ENCODE assay signal across 8 cellular contexts in the genomic region with DNA sequence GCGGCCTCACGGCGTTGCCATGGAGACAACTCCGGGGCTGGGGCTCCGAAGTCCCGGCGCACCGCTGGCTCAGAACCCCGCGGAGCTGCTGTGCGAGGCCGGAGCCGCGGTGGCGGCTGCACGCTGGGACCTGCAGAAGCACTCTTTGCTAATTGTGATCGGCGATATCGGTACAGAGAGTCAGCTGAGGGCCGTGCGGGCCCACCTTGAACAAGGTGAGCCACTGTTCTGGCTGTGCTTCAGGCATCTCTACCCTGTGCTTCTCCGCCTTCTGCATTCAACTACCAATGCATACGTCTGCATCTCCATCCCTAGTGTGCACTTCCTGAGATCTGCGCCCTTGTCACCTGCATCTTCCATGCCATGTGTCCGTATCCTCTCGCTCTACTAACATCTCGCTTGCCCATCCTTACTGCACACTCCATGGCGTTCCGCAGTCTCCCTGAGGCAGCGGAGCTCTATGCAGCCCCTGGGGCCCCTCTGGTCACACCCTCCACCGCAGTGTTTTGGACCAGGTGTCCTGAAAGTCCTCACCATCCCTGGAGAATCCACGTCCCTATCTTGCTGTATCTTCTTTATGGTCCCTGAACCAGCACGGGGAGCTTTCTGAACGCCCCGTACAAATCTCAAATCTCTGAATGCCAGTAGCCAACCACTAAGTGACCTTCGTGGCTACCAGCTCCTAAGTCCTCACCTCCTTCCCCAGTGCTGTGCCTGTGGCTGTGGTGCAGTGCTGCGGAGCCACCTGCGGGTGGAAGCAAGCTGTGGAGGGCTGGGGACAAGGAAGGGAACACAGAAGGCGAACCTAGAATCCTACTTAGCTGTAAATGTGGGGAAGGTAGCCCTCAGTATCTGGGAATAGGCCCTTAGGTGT. TPM values are rescaled to one million over a fixed set of nuclear protein-coding genes. Genes with fewer than 3 reads are reported as not detected.
DNase-seq lines count a peak whose midpoint lies in the region; ATAC-seq and TF ChIP-seq lines count a peak whose summit lies in the region.

No MANE protein-coding gene starts in this region.

- peaks cover 37% of the 10 kb centered on the region for H3K4me1 ChIP-seq in SJSA1 (replicated peaks)

- no peak for TF ChIP-seq CTCF in coronary artery (IDR thresholded peaks at IDR 0.05)

- H3K27ac ChIP-seq in SJSA1 (no peak overlapping the region), coronary artery (peak overlapping the region in 1 of 2 donors; percentile 68)

- H3K27me3 ChIP-seq in SJSA1 (replicated peaks): no peaks in the 10 kb centered on the region

- H3K4me3 ChIP-seq in SJSA1: peak overlapping the region; percentile 45
- peak overlapping the region; percentile 74 for H3K4me3 ChIP-seq in coronary artery

- no peaks in the 10 kb centered on the region for H3K36me3 ChIP-seq in SJSA1

- no peaks in the 10 kb centered on the region for H3K9me3 ChIP-seq in SJSA1 (replicated peaks)

- DNase-seq in EL: peak; percentile 16
- peak in 1 of 2 experiments; percentile 18 for DNase-seq in SJSA1 (ENCODE audit: low read depth in 1 of 2, low spot score in 2 of 2)
- no peak for DNase-seq in coronary artery (ENCODE audit: low spot score)
- peak; percentile 56 for DNase-seq in myocyte (ENCODE audit: low read depth)
- DNase-seq in kidney glomerular epithelial cell (lab: John Stamatoyannopoulos, UW): no peak
- DNase-seq in central memory CD4-positive, alpha-beta T cell: no peak

- ATAC-seq in HG03103 (IDR thresholded peaks at IDR 0.05; ENCODE audit: low read depth, unreplicated experiment) (peak; percentile 21), GM21825 (IDR thresholded peaks at IDR 0.05; ENCODE audit: unreplicated experiment) (no peak)

RNA-seq across cellular contexts. Expression of gene MAP1A, which starts 6.2 kb away (rescaled TPM):
- total RNA-seq in SJSA1 (2014; rRNA removed; shearing (Covaris generic)): 37.3 and 58.7 TPM in 2 replicates
- total RNA-seq in myocyte: 332 and 364 TPM in 2 replicates
- polyA plus RNA-seq in myocyte (2012): 158 TPM

RNA-seq across cellular contexts. Expression of gene TP53BP1, which starts 18.3 kb away (rescaled TPM):
- 22.2 and 31.2 TPM in 2 replicates for total RNA-seq in SJSA1 (2014; rRNA removed; shearing (Covaris generic))
- 74.8 and 86.4 TPM in 2 replicates for total RNA-seq in myocyte
- polyA plus RNA-seq in myocyte (2012): 53.2 TPM

Comparison
In these comparisons a context has a peak if more than half of its experiments do, and no peak if none do; other contexts are left out.
1. DNase-seq: peak in EL (single experiment) and myocyte (single experiment); none in coronary artery (single experiment), kidney glomerular epithelial cell (single experiment) and central memory CD4-positive, alpha-beta T cell (single experiment).